ENCODE assay signal across 34 cellular contexts in genomic region chr1:203168256-203168786, GRCh38. TPM values are rescaled to one million over a fixed set of nuclear protein-coding genes. Genes with fewer than 3 reads are reported as not detected.
"Had no signal": no experiment of that assay in that cellular context is flagged by ENCODE, and none has a peak within 500 bp of the region (broad histone marks: within the 10 kb centered on the region; RNA-seq: fewer than 3 reads in every experiment).

No MANE protein-coding gene starts in this region.

- FAIRE-seq: keratinocyte had no signal

- H3K4me2 ChIP-seq: hepatocyte had no signal

- H3K27me3 ChIP-seq: adrenal gland, body of pancreas, cardiac muscle cell, gastrocnemius medialis, hepatocyte, tibial nerve had no signal

- H3K4me1 ChIP-seq: adrenal gland had no signal

- H3K79me2 ChIP-seq: hepatocyte had no signal

- H3K9me3 ChIP-seq: adrenal gland, body of pancreas, gastrocnemius medialis, tibial nerve had no signal

- H3K27ac ChIP-seq: adrenal gland, body of pancreas, cardiac muscle cell, coronary artery, gastrocnemius medialis, hepatocyte, skin epidermis, tibial nerve had no signal

- ATAC-seq: activated CD8-positive, alpha-beta T cell treated with anti-CD3 and anti-CD28 coated beads for 36 hours; activated T-cell treated with anti-CD3 and anti-CD28 coated beads, Interleukin-2, amount 50 U/mL, for 72 hours; body of pancreas; effector memory CD8-positive, alpha-beta T cell; gastrocnemius medialis; left colon; naive thymus-derived CD4-positive, alpha-beta T cell; sciatic nerve had no signal

- DNase-seq: activated B cell treated with CpG ODN at 0.5 μM for 24 hours; activated CD4-positive, alpha-beta T cell treated with anti-CD3 and anti-CD28 coated beads, Interleukin-2, amount 50 U/mL, for 1 hour; activated CD8-positive, alpha-beta T cell treated with anti-CD3 and anti-CD28 coated beads for 36 hours; activated naive CD4-positive, alpha-beta T cell treated with anti-CD3 and anti-CD28 coated beads for 36 hours; activated naive CD8-positive, alpha-beta T cell treated with anti-CD3 and anti-CD28 coated beads for 36 hours; activated T-cell treated with anti-CD3 and anti-CD28 coated beads, Interleukin-2, amount 50 U/mL, for 72 hours; adrenal gland; body of pancreas; effector memory CD8-positive, alpha-beta T cell; erythroblast; gastrocnemius medialis; left colon; mammary epithelial cell; naive thymus-derived CD4-positive, alpha-beta T cell; stimulated activated CD4-positive, alpha-beta T cell treated with anti-CD3 and anti-CD28 coated beads, Interleukin-1b, Interleukin-23, amount 100 ng/mL, for 48 hours; stimulated activated naive CD4-positive, alpha-beta T cell; T-helper 1 cell had no signal

- H2AFZ ChIP-seq: hepatocyte had no signal

- H3K36me3 ChIP-seq: adrenal gland, cardiac muscle cell, gastrocnemius medialis, tibial nerve had no signal

- H3K4me3 ChIP-seq: adrenal gland, body of pancreas, cardiac muscle cell, coronary artery, gastrocnemius medialis, hepatocyte, skin epidermis, tibial nerve had no signal

RNA-seq across cellular contexts. Expression of gene MYBPH, which starts 7.3 kb away (rescaled TPM):
- total RNA-seq: activated B cell treated with CpG ODN at 0.5 μM for 24 hours; activated CD8-positive, alpha-beta T cell treated with anti-CD3 and anti-CD28 coated beads for 36 hours; activated naive CD4-positive, alpha-beta T cell treated with anti-CD3 and anti-CD28 coated beads for 36 hours; activated naive CD8-positive, alpha-beta T cell treated with anti-CD3 and anti-CD28 coated beads for 36 hours; activated T-cell treated with anti-CD3 and anti-CD28 coated beads, Interleukin-2, amount 50 U/mL, for 72 hours; adrenal gland; aorta; body of pancreas; cerebellum; hepatocyte; left colon; mammary epithelial cell; mesothelial cell of epicardium; naive thymus-derived CD4-positive, alpha-beta T cell; neural crest cell; osteocyte; progenitor cell of endocrine pancreas; renal cortical epithelial cell; sciatic nerve; temporal lobe; tibial nerve had no signal
- polyA plus RNA-seq: aorta; keratinocyte; liver; mammary epithelial cell; naive thymus-derived CD4-positive, alpha-beta T cell; urinary bladder had no signal

RNA-seq across cellular contexts. Expression of gene CHI3L1, which starts 18.2 kb away (rescaled TPM):
- total RNA-seq: activated CD8-positive, alpha-beta T cell treated with anti-CD3 and anti-CD28 coated beads for 36 hours; activated naive CD8-positive, alpha-beta T cell treated with anti-CD3 and anti-CD28 coated beads for 36 hours; activated T-cell treated with anti-CD3 and anti-CD28 coated beads, Interleukin-2, amount 50 U/mL, for 72 hours; cardiac muscle cell; neural crest cell; osteocyte; progenitor cell of endocrine pancreas had no signal
- polyA plus RNA-seq: naive thymus-derived CD4-positive, alpha-beta T cell had no signal

RNA-seq across cellular contexts. Expression of gene ADORA1, which starts 40.8 kb away (rescaled TPM):
- total RNA-seq: activated B cell treated with CpG ODN at 0.5 μM for 24 hours; activated CD8-positive, alpha-beta T cell treated with anti-CD3 and anti-CD28 coated beads for 36 hours; activated naive CD4-positive, alpha-beta T cell treated with anti-CD3 and anti-CD28 coated beads for 36 hours; activated naive CD8-positive, alpha-beta T cell treated with anti-CD3 and anti-CD28 coated beads for 36 hours; activated T-cell treated with anti-CD3 and anti-CD28 coated beads, Interleukin-2, amount 50 U/mL, for 72 hours had no signal
- polyA plus RNA-seq: aorta; naive thymus-derived CD4-positive, alpha-beta T cell had no signal
